11 cellular contexts compared by ENCODE assay signal in genomic region chr11:10410106-10410843, GRCh38. TPM values are rescaled to one million over a fixed set of nuclear protein-coding genes. Genes with fewer than 3 reads are reported as not detected.
DNase-seq lines count a peak whose midpoint lies in the region; ATAC-seq and TF ChIP-seq lines count a peak whose summit lies in the region.
"Had no signal": no experiment of that assay in that cellular context is flagged by ENCODE, and none has a peak within 500 bp of the region (broad histone marks: within the 10 kb centered on the region; RNA-seq: fewer than 3 reads in every experiment).

No MANE protein-coding gene starts in this region.

- peak; percentile 14 for DNase-seq in ecto neural progenitor cell (ENCODE audit: low spot score)
- no peak for DNase-seq in kidney glomerular epithelial cell (lab: John Stamatoyannopoulos, UW)
- DNase-seq in posterior cingulate gyrus, result no peak
- DNase-seq in naive thymus-derived CD4-positive, alpha-beta T cell, result no peak
- DNase-seq: C1 segment of cervical spinal cord; Calu3; CD4-positive, alpha-beta T cell; DMS 273 treated with DMSO at 0.1 percent for 48 hours; GM23248 had no signal

- POLR2A ChIA-PET in naive thymus-derived CD4-positive, alpha-beta T cell (lab: Charles Lee), result interaction anchor here (1.2 kb wide), 1 partner anchor 45 kb away, joined by 4 read pairs; no protein-coding TSS in a partner anchor

- TF ChIP-seq CTCF in Loucy (conservative IDR thresholded peaks at IDR 0.05; ENCODE audit: low read length), result no peak

- CTCF ChIA-PET in naive thymus-derived CD4-positive, alpha-beta T cell (lab: Charles Lee), result interaction anchor here (1.3 to 5.0 kb wide), 4 partner anchors 131 to 326 kb away, joined by 3 to 81 read pairs (median 8); partner anchors contain the start of gene RNF141

- H3K4me3 Mint-ChIP-seq in naive thymus-derived CD4-positive, alpha-beta T cell, result no peak overlapping the region
- H3K4me3 Mint-ChIP-seq: CD4-positive, alpha-beta T cell had no signal

- H3K36me3 ChIP-seq in BLaER1 treated with 17β-estradiol and CSF1 and Interleukin-3, amounts not matched to agents 10 nM and 100 nM, result no peaks in the 10 kb centered on the region
- no peaks in the 10 kb centered on the region for H3K36me3 ChIP-seq in Loucy (ENCODE audit: insufficient read depth, low read length)
- H3K36me3 ChIP-seq in naive thymus-derived CD4-positive, alpha-beta T cell (ENCODE audit: control insufficient read depth in 2 of 3, insufficient read depth in 3 of 3, low read length in 3 of 3), result no peaks in the 10 kb centered on the region

- H3K4me1 Mint-ChIP-seq in naive thymus-derived CD4-positive, alpha-beta T cell, result peaks cover 29 to 59% (median 45%) of the 10 kb centered on the region in 7 donors

- no peaks in the 10 kb centered on the region for H3K9me3 Mint-ChIP-seq in naive thymus-derived CD4-positive, alpha-beta T cell
- H3K9me3 Mint-ChIP-seq: CD4-positive, alpha-beta T cell had no signal

- H3F3A ChIP-seq in Loucy (ENCODE audit: low read depth), result peaks cover 9% of the 10 kb centered on the region

- no peaks in the 10 kb centered on the region for H4K20me1 ChIP-seq in BLaER1 treated with 17β-estradiol and CSF1 and Interleukin-3, amounts not matched to agents 10 nM and 100 nM
- H4K20me1 ChIP-seq in Loucy (ENCODE audit: insufficient read depth, low read length, poor library complexity, severe bottlenecking), result no peaks in the 10 kb centered on the region

- intact Hi-C loops in posterior cingulate gyrus (cut with DNase I), result loop anchor here (5.0 to 10.0 kb wide), 2 partner anchors 105 to 242 kb away; no protein-coding TSS in a partner anchor
- intact Hi-C loops in naive thymus-derived CD4-positive, alpha-beta T cell (cut with micrococcal nuclease), result loop anchor here in 1 of 2 donors (5.0 kb wide), 2 partner anchors 67 to 107 kb away; no protein-coding TSS in a partner anchor

- no peak overlapping the region for H3K4me3 ChIP-seq in BLaER1 treated with 17β-estradiol and CSF1 and Interleukin-3, amounts not matched to agents 10 nM and 100 nM
- H3K4me3 ChIP-seq in Loucy (ENCODE audit: low read length, poor library complexity, severe bottlenecking), result no peak overlapping the region
- H3K4me3 ChIP-seq in naive thymus-derived CD4-positive, alpha-beta T cell (ENCODE audit: low read length), result no peak overlapping the region
- H3K4me3 ChIP-seq: GM23248 had no signal

- no peak overlapping the region for H3K9ac ChIP-seq in BLaER1 treated with 17β-estradiol and CSF1 and Interleukin-3, amounts not matched to agents 10 nM and 100 nM
- peak overlapping the region; percentile 63 for H3K9ac ChIP-seq in Loucy (ENCODE audit: low read depth, low read length, poor library complexity, severe bottlenecking)
- H3K9ac ChIP-seq: GM23248 had no signal

- peak overlapping the region; percentile 65 to 90 (median 75); a peak in 21 of 22 replicates for H3K4me2 ChIP-seq in BLaER1 treated with 17β-estradiol and CSF1 and Interleukin-3, amounts not matched to agents 10 nM and 100 nM
- peak overlapping the region; percentile 63 for H3K4me2 ChIP-seq in Loucy (ENCODE audit: low read depth, low read length, poor library complexity, severe bottlenecking)

- H3K36me3 Mint-ChIP-seq in naive thymus-derived CD4-positive, alpha-beta T cell, result no peaks in the 10 kb centered on the region

- H3K27me3 ChIP-seq in BLaER1 treated with 17β-estradiol and CSF1 and Interleukin-3, amounts not matched to agents 10 nM and 100 nM, result no peaks in the 10 kb centered on the region
- no peaks in the 10 kb centered on the region for H3K27me3 ChIP-seq in Loucy (ENCODE audit: insufficient read depth, low read length, poor library complexity, severe bottlenecking)
- no peaks in the 10 kb centered on the region for H3K27me3 ChIP-seq in naive thymus-derived CD4-positive, alpha-beta T cell (ENCODE audit: control insufficient read depth in 2 of 2, insufficient read depth in 2 of 2, low read length in 2 of 2)

- peaks cover 42 to 94% (median 81%) of the 10 kb centered on the region in 10 experiments for H3K4me1 ChIP-seq in BLaER1 treated with 17β-estradiol and CSF1 and Interleukin-3, amounts not matched to agents 10 nM and 100 nM
- H3K4me1 ChIP-seq in Loucy (ENCODE audit: insufficient read depth, low read length, poor library complexity, severe bottlenecking), result peaks cover 73% of the 10 kb centered on the region
- peaks cover 12 to 27% of the 10 kb centered on the region in 2 donors for H3K4me1 ChIP-seq in naive thymus-derived CD4-positive, alpha-beta T cell (ENCODE audit: control insufficient read depth in 2 of 2, insufficient read depth in 2 of 2, low read length in 2 of 2)

- no peak for ATAC-seq in naive thymus-derived CD4-positive, alpha-beta T cell

- peaks cover 0 to 6% (median 0%) of the 10 kb centered on the region in 5 donors for H3K27me3 Mint-ChIP-seq in naive thymus-derived CD4-positive, alpha-beta T cell
- H3K27me3 Mint-ChIP-seq: CD4-positive, alpha-beta T cell had no signal

- H2AFZ ChIP-seq in Loucy (ENCODE audit: low read length), result no peak overlapping the region
- H2AFZ ChIP-seq: GM23248 had no signal

- H3K79me2 ChIP-seq in Loucy (ENCODE audit: insufficient read depth, low read length), result no peaks in the 10 kb centered on the region

- peak overlapping the region in 3 of 11 experiments; percentile 8 to 74 (median 64); a peak in 2 of 22 replicates for H3K27ac ChIP-seq in BLaER1 treated with 17β-estradiol and CSF1 and Interleukin-3, amounts not matched to agents 10 nM and 100 nM
- no peak overlapping the region for H3K27ac ChIP-seq in naive thymus-derived CD4-positive, alpha-beta T cell (ENCODE audit: low read depth, low read length)
- H3K27ac ChIP-seq: GM23248 had no signal

- no peaks in the 10 kb centered on the region for H3K9me3 ChIP-seq in BLaER1 treated with 17β-estradiol and CSF1 and Interleukin-3, amounts not matched to agents 10 nM and 100 nM (replicated peaks in 1 of 11)
- H3K9me3 ChIP-seq in Loucy (ENCODE audit: insufficient read depth, low read depth, low read length), result no peaks in the 10 kb centered on the region
- H3K9me3 ChIP-seq in naive thymus-derived CD4-positive, alpha-beta T cell (ENCODE audit: control insufficient read depth in 2 of 3, low read length in 3 of 3), result no peaks in the 10 kb centered on the region

- peak overlapping the region in 3 of 9 donors; percentile 26 to 73 (median 57) for H3K27ac Mint-ChIP-seq in naive thymus-derived CD4-positive, alpha-beta T cell
- H3K27ac Mint-ChIP-seq: CD4-positive, alpha-beta T cell had no signal

- H3K9me2 ChIP-seq in Loucy (replicated peaks; ENCODE audit: low read depth, low read length), result no peaks in the 10 kb centered on the region

RNA-seq across cellular contexts. Expression of gene AMPD3, which starts 44.8 kb away (rescaled TPM):
- total RNA-seq in naive thymus-derived CD4-positive, alpha-beta T cell, result 10 to 100 TPM; 23.9 to 35.1 (median 30.4) TPM
- polyA plus RNA-seq in naive thymus-derived CD4-positive, alpha-beta T cell, result 10 to 100 TPM; 12.9 to 17.8 TPM
